Comparison of ENCODE assay signal across 15 cellular contexts in the genomic region with DNA sequence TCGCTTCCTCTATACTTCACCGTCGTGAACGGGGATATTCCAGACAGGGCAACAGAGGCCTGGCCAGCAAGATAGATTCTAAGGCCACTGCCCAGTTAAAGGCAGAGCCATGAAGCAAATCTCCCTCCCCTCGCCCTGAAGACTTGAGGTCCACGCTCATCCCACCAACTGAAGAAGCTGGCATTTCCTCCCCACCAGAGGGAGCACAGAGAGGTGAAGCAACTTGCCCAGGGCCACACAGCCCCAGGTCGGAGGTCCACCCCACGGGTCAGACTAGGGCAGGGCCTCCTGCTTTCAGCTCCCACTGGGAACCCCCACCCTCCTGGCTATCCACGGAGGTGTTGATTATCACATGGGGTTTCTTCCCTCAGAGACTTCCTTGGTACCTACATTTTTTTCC.
"Had no signal": no experiment of that assay in that cellular context is flagged by ENCODE, and none has a peak within 500 bp of the region (broad histone marks: within the 10 kb centered on the region; RNA-seq: fewer than 3 reads in every experiment).

No MANE protein-coding gene starts in this region.

- H3K4me1 Mint-ChIP-seq: central memory CD8-positive, alpha-beta T cell had no signal

- H3K36me3 Mint-ChIP-seq: activated naive CD4-positive, alpha-beta T cell treated with anti-CD3 and anti-CD28 coated beads, Interleukin-2, amount 50 U/mL, for 72 hours had no signal

- H3K27ac Mint-ChIP-seq: activated CD8-positive, alpha-beta T cell treated with anti-CD3 and anti-CD28 coated beads for 36 hours; progenitor cell of endocrine pancreas; T-helper 17 cell had no signal

- H3K27ac ChIP-seq: body of pancreas, heart right ventricle had no signal

- H3K4me3 ChIP-seq: body of pancreas, heart right ventricle, thoracic aorta had no signal

- DNase-seq: activated CD4-positive, alpha-beta T cell treated with anti-CD3 and anti-CD28 coated beads for 4 hours; activated CD8-positive, alpha-beta T cell treated with anti-CD3 and anti-CD28 coated beads for 36 hours; activated effector memory CD4-positive, alpha-beta T cell treated with anti-CD3 and anti-CD28 coated beads, Interleukin-2, amount 50 U/mL, for 16 hours; activated T-cell treated with anti-CD3 and anti-CD28 coated beads, Interleukin-2, amount 50 U/mL, for 4 hours; body of pancreas; effector CD8-positive, alpha-beta T cell; foreskin melanocyte; heart right ventricle; left colon; T-helper 17 cell had no signal

- H3K27me3 Mint-ChIP-seq: progenitor cell of endocrine pancreas had no signal

- H3K9me3 ChIP-seq: body of pancreas, heart right ventricle, thoracic aorta had no signal

- H3K4me1 ChIP-seq: body of pancreas had no signal

- H3K27me3 ChIP-seq: body of pancreas had no signal

- H3K9me3 Mint-ChIP-seq: activated CD8-positive, alpha-beta T cell treated with anti-CD3 and anti-CD28 coated beads for 36 hours; activated naive CD4-positive, alpha-beta T cell treated with anti-CD3 and anti-CD28 coated beads, Interleukin-2, amount 50 U/mL, for 72 hours; activated T-cell treated with anti-CD3 and anti-CD28 coated beads, Interleukin-2, amount 50 U/mL, for 4 hours; central memory CD8-positive, alpha-beta T cell had no signal

- H3K36me3 ChIP-seq: thoracic aorta had no signal

- H3K4me3 Mint-ChIP-seq: activated CD8-positive, alpha-beta T cell treated with anti-CD3 and anti-CD28 coated beads for 36 hours; activated T-cell treated with anti-CD3 and anti-CD28 coated beads, Interleukin-2, amount 50 U/mL, for 4 hours; central memory CD8-positive, alpha-beta T cell; T-helper 17 cell had no signal

- ATAC-seq: activated CD8-positive, alpha-beta T cell treated with anti-CD3 and anti-CD28 coated beads for 36 hours; activated naive CD4-positive, alpha-beta T cell treated with anti-CD3 and anti-CD28 coated beads, Interleukin-2, amount 50 U/mL, for 72 hours; activated T-cell treated with anti-CD3 and anti-CD28 coated beads, Interleukin-2, amount 50 U/mL, for 4 hours; body of pancreas; heart right ventricle; left colon; sciatic nerve; T-helper 17 cell had no signal
